ENCODE assay signal across 10 cellular contexts in genomic region chr5:61401726-61402125, GRCh38.
DNase-seq lines count a peak whose midpoint lies in the region; ATAC-seq, FAIRE-seq and TF ChIP-seq lines count a peak whose summit lies in the region.
"Had no signal": no experiment of that assay in that cellular context is flagged by ENCODE, and none has a peak within 500 bp of the region (broad histone marks: within the 10 kb centered on the region; RNA-seq: fewer than 3 reads in every experiment).

No MANE protein-coding gene starts in this region.

- no peak for TF ChIP-seq RAD21 in GM12878 (IDR thresholded peaks at IDR 0.05; ENCODE audit: insufficient read depth, low read depth, low read length)

- TF ChIP-seq CTCF in BJ (IDR thresholded peaks at IDR 0.05; ENCODE audit: insufficient read depth, low read depth, low read length): no peak
- TF ChIP-seq CTCF in GM12878 (IDR thresholded peaks at IDR 0.05 in 2 of 3, conservative IDR thresholded peaks at IDR 0.05 in 1 of 3; ENCODE audit: control insufficient read depth in 2 of 3, extremely low read depth in 1 of 3, insufficient read depth in 1 of 3, low read depth in 3 of 3, low read length in 3 of 3): no peak

- in situ Hi-C loops in KBM-7 (cut with MboI; ENCODE audit: low pct_unique_long_range_greater_than_20kb, low sequenced_read_pairs) (no loop called here), GM12878 (cut with MboI) (no loop called here)

- CTCF ChIA-PET in BJ (lab: Yijun Ruan, JAX): no interaction called here
- CTCF ChIA-PET in GM12878 (lab: Yijun Ruan, JAX): no interaction called here

- no peaks in the 10 kb centered on the region for H3K36me3 ChIP-seq in BJ (ENCODE audit: control insufficient read depth, insufficient read depth, low read length)
- H3K36me3 ChIP-seq in GM12878 (ENCODE audit: control insufficient read depth in 2 of 2, insufficient read depth in 2 of 2, low read length in 1 of 2): no peaks in the 10 kb centered on the region

- H3K4me2 ChIP-seq in GM12878 (ENCODE audit: control insufficient read depth, insufficient read depth): no peak overlapping the region

- H3K4me1 ChIP-seq in GM12878 (ENCODE audit: control insufficient read depth, insufficient read depth, low read length): no peaks in the 10 kb centered on the region

- no peaks in the 10 kb centered on the region for H3K79me2 ChIP-seq in GM12878 (ENCODE audit: control insufficient read depth, insufficient read depth, low read length)

- H3K4me1 Mint-ChIP-seq in activated T-cell treated with anti-CD3 and anti-CD28 coated beads, Interleukin-2, amount 50 U/mL, for 72 hours (ENCODE audit: low read depth): peaks cover 24% of the 10 kb centered on the region

- SMC1A ChIA-PET in GM12878 (lab: Charles Lee; ENCODE audit: uncharacterized antibody, unreplicated experiment): interaction anchor here (0.6 kb wide), 1 partner anchor 1114 kb away, joined by 3 read pairs; no protein-coding TSS in a partner anchor

- H3K4me3 ChIP-seq in BJ (ENCODE audit: low read depth, low read length) (no peak overlapping the region), GM12878 (no peak overlapping the region)

- ATAC-seq in GM12878 (0 out of 3 replicates have a peak, but pooled peaks have one; percentile 41), HG02973 (IDR thresholded peaks at IDR 0.05; ENCODE audit: unreplicated experiment) (no peak), GM18498 (IDR thresholded peaks at IDR 0.05; ENCODE audit: unreplicated experiment) (no peak)
- no peak for ATAC-seq in activated T-cell treated with anti-CD3 and anti-CD28 coated beads, Interleukin-2, amount 50 U/mL, for 72 hours (replicated peaks in 1 of 2)

- H3K9me3 ChIP-seq in GM12878 (replicated peaks; ENCODE audit: control insufficient read depth, insufficient read depth, low read length): no peaks in the 10 kb centered on the region

- no peak for TF ChIP-seq EP300 in GM12878 (IDR thresholded peaks at IDR 0.05; ENCODE audit: borderline replicate concordance in 1 of 2, control insufficient read depth in 1 of 2, low read depth in 2 of 2, low read length in 2 of 2)

- no peak overlapping the region for H3K4me3 Mint-ChIP-seq in activated T-cell treated with anti-CD3 and anti-CD28 coated beads, Interleukin-2, amount 50 U/mL, for 72 hours

- H3K27ac Mint-ChIP-seq in activated T-cell treated with anti-CD3 and anti-CD28 coated beads, Interleukin-2, amount 50 U/mL, for 72 hours: no peak overlapping the region

- no peak for TF ChIP-seq POLR2A in GM12878 (IDR thresholded peaks at IDR 0.05; ENCODE audit: low read depth, low read length)

- DNase-seq in BJ (ENCODE audit: low read depth) (peak; percentile 19), KBM-7 (peak; percentile 45), GM12878 (ENCODE audit: low read depth, low spot score) (no peak), NCI-H1092 (lab: John Stamatoyannopoulos, UW) (no peak)
- no peak for DNase-seq in activated T-cell treated with anti-CD3 and anti-CD28 coated beads, Interleukin-2, amount 50 U/mL, for 72 hours
- DNase-seq: activated T-cell treated with anti-CD3 and anti-CD28 coated beads for 4 hours had no signal

- H3K27ac ChIP-seq in GM12878 (ENCODE audit: control insufficient read depth, insufficient read depth): no peak overlapping the region
- H3K27ac ChIP-seq: parathyroid adenoma had no signal

- H3K9ac ChIP-seq in GM12878 (ENCODE audit: control insufficient read depth, insufficient read depth, low read length): no peak overlapping the region
- H3K9ac ChIP-seq: parathyroid adenoma had no signal

- intact Hi-C loops in GM12878 (cut with micrococcal nuclease; ENCODE audit: unreplicated experiment): loop anchor here (10.0 kb wide), 1 partner anchor 347 kb away; no protein-coding TSS in a partner anchor

- H3K36me3 Mint-ChIP-seq in activated T-cell treated with anti-CD3 and anti-CD28 coated beads, Interleukin-2, amount 50 U/mL, for 72 hours (ENCODE audit: insufficient read depth in 2 of 2): no peaks in the 10 kb centered on the region

- no TSS peak for BruUV-seq in GM12878 (replicated peaks; lab: Mats Ljungman, UMichigan)

- H3K27me3 ChIP-seq in BJ (ENCODE audit: control insufficient read depth, insufficient read depth, low read length) (no peaks in the 10 kb centered on the region), GM12878 (replicated peaks in 1 of 2; ENCODE audit: control insufficient read depth in 2 of 2, insufficient read depth in 2 of 2, low read length in 1 of 2) (no peaks in the 10 kb centered on the region)

- no peak overlapping the region for H2AFZ ChIP-seq in GM12878 (ENCODE audit: control insufficient read depth, low read depth, low read length)
- H2AFZ ChIP-seq: parathyroid adenoma had no signal

- FAIRE-seq in GM12878 (lab: Jason Lieb, UNC) (no peak), islet of Langerhans (lab: Jason Lieb, UNC) (peak; percentile 9)

- no peaks in the 10 kb centered on the region for H3K9me3 Mint-ChIP-seq in activated T-cell treated with anti-CD3 and anti-CD28 coated beads, Interleukin-2, amount 50 U/mL, for 72 hours

- H3K27me3 Mint-ChIP-seq in activated T-cell treated with anti-CD3 and anti-CD28 coated beads, Interleukin-2, amount 50 U/mL, for 72 hours (ENCODE audit: low read depth): no peaks in the 10 kb centered on the region

- RAD21 ChIA-PET in GM12878 (lab: Charles Lee; ENCODE audit: unreplicated experiment): no interaction called here

- POLR2A ChIA-PET in BJ (lab: Charles Lee) (no interaction called here), GM12878 (lab: Charles Lee) (interaction anchor here (0.6 kb wide), 1 partner anchor 14 kb away, joined by 3 read pairs; no protein-coding TSS in a partner anchor)

- H4K20me1 ChIP-seq in GM12878 (ENCODE audit: control insufficient read depth, insufficient read depth): no peaks in the 10 kb centered on the region

TF ChIP-seq in GM12878, 131 proteins besides CTCF, POLR2A, EP300 and RAD21 (continues in another document):
- no peak for TF ChIP-seq RBBP5 (conservative IDR thresholded peaks at IDR 0.05)
- TF ChIP-seq SRF (IDR thresholded peaks at IDR 0.05; ENCODE audit: low read depth in 2 of 2, low read length in 2 of 2): no peak
- no peak for TF ChIP-seq CREM (IDR thresholded peaks at IDR 0.05; ENCODE audit: low read depth)
- TF ChIP-seq, protein P1, sequence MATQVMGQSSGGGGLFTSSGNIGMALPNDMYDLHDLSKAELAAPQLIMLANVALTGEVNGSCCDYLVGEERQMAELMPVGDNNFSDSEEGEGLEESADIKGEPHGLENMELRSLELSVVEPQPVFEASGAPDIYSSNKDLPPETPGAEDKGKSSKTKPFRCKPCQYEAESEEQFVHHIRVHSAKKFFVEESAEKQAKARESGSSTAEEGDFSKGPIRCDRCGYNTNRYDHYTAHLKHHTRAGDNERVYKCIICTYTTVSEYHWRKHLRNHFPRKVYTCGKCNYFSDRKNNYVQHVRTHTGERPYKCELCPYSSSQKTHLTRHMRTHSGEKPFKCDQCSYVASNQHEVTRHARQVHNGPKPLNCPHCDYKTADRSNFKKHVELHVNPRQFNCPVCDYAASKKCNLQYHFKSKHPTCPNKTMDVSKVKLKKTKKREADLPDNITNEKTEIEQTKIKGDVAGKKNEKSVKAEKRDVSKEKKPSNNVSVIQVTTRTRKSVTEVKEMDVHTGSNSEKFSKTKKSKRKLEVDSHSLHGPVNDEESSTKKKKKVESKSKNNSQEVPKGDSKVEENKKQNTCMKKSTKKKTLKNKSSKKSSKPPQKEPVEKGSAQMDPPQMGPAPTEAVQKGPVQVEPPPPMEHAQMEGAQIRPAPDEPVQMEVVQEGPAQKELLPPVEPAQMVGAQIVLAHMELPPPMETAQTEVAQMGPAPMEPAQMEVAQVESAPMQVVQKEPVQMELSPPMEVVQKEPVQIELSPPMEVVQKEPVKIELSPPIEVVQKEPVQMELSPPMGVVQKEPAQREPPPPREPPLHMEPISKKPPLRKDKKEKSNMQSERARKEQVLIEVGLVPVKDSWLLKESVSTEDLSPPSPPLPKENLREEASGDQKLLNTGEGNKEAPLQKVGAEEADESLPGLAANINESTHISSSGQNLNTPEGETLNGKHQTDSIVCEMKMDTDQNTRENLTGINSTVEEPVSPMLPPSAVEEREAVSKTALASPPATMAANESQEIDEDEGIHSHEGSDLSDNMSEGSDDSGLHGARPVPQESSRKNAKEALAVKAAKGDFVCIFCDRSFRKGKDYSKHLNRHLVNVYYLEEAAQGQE (IDR thresholded peaks at IDR 0.05; ENCODE audit: low read depth, low read length): no peak
- TF ChIP-seq, protein P2, sequence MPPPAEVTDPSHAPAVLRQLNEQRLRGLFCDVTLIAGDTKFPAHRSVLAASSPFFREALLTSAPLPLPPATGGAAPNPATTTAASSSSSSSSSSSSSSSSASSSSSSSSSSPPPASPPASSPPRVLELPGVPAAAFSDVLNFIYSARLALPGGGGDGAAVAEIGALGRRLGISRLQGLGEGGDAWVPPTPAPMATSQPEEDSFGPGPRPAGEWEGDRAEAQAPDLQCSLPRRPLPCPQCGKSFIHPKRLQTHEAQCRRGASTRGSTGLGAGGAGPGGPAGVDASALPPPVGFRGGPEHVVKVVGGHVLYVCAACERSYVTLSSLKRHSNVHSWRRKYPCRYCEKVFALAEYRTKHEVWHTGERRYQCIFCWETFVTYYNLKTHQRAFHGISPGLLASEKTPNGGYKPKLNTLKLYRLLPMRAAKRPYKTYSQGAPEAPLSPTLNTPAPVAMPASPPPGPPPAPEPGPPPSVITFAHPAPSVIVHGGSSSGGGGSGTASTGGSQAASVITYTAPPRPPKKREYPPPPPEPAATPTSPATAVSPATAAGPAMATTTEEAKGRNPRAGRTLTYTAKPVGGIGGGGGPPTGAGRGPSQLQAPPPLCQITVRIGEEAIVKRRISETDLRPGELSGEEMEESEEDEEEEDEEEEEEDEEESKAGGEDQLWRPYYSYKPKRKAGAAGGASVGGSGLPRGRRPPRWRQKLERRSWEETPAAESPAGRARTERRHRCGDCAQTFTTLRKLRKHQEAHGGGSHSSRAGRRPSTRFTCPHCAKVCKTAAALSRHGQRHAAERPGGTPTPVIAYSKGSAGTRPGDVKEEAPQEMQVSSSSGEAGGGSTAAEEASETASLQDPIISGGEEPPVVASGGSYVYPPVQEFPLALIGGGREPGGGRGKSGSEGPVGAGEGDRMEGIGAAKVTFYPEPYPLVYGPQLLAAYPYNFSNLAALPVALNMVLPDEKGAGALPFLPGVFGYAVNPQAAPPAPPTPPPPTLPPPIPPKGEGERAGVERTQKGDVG (CRISPR knock-in tag; IDR thresholded peaks at IDR 0.05): no peak
- TF ChIP-seq SMAD1 (IDR thresholded peaks at IDR 0.05; ENCODE audit: low read depth, partially characterized antibody): no peak
- TF ChIP-seq, protein P3, sequence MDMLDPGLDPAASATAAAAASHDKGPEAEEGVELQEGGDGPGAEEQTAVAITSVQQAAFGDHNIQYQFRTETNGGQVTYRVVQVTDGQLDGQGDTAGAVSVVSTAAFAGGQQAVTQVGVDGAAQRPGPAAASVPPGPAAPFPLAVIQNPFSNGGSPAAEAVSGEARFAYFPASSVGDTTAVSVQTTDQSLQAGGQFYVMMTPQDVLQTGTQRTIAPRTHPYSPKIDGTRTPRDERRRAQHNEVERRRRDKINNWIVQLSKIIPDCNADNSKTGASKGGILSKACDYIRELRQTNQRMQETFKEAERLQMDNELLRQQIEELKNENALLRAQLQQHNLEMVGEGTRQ (IDR thresholded peaks at IDR 0.05; ENCODE audit: borderline replicate concordance, low read depth, low read length): no peak
- no peak for TF ChIP-seq RUNX3 (IDR thresholded peaks at IDR 0.05; ENCODE audit: low read length)

Comparison
In these comparisons a context has a peak if more than half of its experiments do, and no peak if none do; other contexts are left out.
1. DNase-seq: peak in BJ (single experiment) and KBM-7 (single experiment); none in GM12878 (single experiment), NCI-H1092 (single experiment) and activated T-cell treated with anti-CD3 and anti-CD28 coated beads, Interleukin-2, amount 50 U/mL, for 72 hours (0 of 2).